Comparison of ENCODE assay signal across 1 cellular context in the genomic region with DNA sequence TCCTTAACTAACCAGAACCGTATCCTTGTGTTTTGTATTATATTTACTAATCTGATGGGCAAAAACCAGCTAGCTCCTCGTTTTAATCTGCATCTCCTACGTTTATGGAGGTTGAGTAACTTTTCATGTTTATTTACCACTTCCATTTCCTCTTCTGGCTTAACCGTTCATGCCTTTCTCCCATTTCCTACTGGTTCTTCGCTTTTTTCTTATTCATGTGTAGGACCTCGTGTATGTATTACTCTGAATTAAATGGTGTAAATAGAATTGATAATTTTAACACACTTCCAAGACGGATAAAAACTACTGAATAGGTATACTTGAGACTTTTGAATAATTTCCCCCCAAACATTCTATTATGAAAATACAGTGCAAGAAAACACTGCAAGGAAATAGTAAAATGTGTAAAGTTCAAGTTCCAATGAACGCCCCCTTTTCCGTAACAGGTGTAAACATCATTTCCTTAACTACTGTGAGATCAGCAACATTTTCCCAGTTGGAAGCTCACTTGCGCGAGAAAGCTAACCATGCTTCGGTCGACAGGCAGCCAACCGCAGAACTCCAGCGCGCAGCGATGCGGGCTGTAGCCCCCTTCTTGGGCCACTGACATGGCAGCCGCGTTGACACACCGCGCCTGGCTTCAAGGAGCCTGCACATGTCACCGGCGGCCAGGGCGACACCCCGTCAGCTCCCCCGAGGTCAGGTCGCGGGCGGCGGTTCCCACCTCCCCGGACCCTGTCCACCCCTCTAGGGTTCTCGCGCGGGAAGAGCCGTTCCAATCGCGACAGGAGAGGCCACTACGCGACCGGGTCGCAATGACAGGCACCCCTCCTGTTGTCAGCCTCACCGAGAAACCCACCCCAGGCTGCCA.
TF ChIP-seq lines count a peak whose summit lies in the region.

No MANE protein-coding gene starts in this region.

TF ChIP-seq in HEK293, 187 proteins besides CTCF, POLR2A, EP300 and RAD21 (continued from another document and continues in another):
- TF ChIP-seq ZNF280D (tag by site-specific recombination; IDR thresholded peaks at IDR 0.05) (no peak), ZBTB20 (tag by site-specific recombination; IDR thresholded peaks at IDR 0.05) (peak; percentile 70; the same call in 1 of the 2 replicates), ZNF202 (tag by site-specific recombination; IDR thresholded peaks at IDR 0.05; ENCODE audit: borderline replicate concordance) (no peak), ZNF140 (tag by site-specific recombination; IDR thresholded peaks at IDR 0.05) (no peak), MZF1 (tag by site-specific recombination; IDR thresholded peaks at IDR 0.05; ENCODE audit: borderline replicate concordance) (no peak), TSHZ1 (tag by site-specific recombination; IDR thresholded peaks at IDR 0.05; ENCODE audit: borderline replicate concordance) (no peak), SCRT2 (tag by site-specific recombination; IDR thresholded peaks at IDR 0.05) (peak; percentile 96), ZBTB6 (tag by site-specific recombination; IDR thresholded peaks at IDR 0.05) (no peak), ZNF600 (tag by site-specific recombination; IDR thresholded peaks at IDR 0.05) (peak; percentile 79), ZNF433 (tag by site-specific recombination; IDR thresholded peaks at IDR 0.05; ENCODE audit: low read depth) (no peak), PRDM10 (tag by site-specific recombination; IDR thresholded peaks at IDR 0.05) (peak; percentile 66), ZNF843 (tag by site-specific recombination; IDR thresholded peaks at IDR 0.05) (0 out of 2 replicates have a peak, but pooled peaks have one; percentile 60), ZBTB17 (tag by site-specific recombination; IDR thresholded peaks at IDR 0.05) (no peak), ZNF121 (tag by site-specific recombination; IDR thresholded peaks at IDR 0.05) (0 out of 2 replicates have a peak, but pooled peaks have one; percentile 29), SP2 (tag by site-specific recombination; IDR thresholded peaks at IDR 0.05) (no peak), ZNF175 (tag by site-specific recombination; IDR thresholded peaks at IDR 0.05) (no peak), KLF8 (tag by site-specific recombination; IDR thresholded peaks at IDR 0.05) (no peak; the same call in 1 of the 2 replicates), ZNF48 (tag by site-specific recombination; IDR thresholded peaks at IDR 0.05) (no peak), WT1 (tag by site-specific recombination; IDR thresholded peaks at IDR 0.05) (0 out of 2 replicates have a peak, but pooled peaks have one; percentile 13), ZFP3 (tag by site-specific recombination; IDR thresholded peaks at IDR 0.05; ENCODE audit: low read depth) (no peak), YY2 (tag by site-specific recombination; IDR thresholded peaks at IDR 0.05) (no peak), ZNF660 (tag by site-specific recombination; IDR thresholded peaks at IDR 0.05) (peak; percentile 11; the same call in 1 of the 2 replicates), ZNF350 (tag by site-specific recombination; IDR thresholded peaks at IDR 0.05) (no peak)
- TF ChIP-seq, protein P1, sequence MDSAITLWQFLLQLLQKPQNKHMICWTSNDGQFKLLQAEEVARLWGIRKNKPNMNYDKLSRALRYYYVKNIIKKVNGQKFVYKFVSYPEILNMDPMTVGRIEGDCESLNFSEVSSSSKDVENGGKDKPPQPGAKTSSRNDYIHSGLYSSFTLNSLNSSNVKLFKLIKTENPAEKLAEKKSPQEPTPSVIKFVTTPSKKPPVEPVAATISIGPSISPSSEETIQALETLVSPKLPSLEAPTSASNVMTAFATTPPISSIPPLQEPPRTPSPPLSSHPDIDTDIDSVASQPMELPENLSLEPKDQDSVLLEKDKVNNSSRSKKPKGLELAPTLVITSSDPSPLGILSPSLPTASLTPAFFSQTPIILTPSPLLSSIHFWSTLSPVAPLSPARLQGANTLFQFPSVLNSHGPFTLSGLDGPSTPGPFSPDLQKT (IDR thresholded peaks at IDR 0.05; ENCODE audit: borderline replicate concordance, low read depth, low read length): no peak
- TF ChIP-seq, protein P2, sequence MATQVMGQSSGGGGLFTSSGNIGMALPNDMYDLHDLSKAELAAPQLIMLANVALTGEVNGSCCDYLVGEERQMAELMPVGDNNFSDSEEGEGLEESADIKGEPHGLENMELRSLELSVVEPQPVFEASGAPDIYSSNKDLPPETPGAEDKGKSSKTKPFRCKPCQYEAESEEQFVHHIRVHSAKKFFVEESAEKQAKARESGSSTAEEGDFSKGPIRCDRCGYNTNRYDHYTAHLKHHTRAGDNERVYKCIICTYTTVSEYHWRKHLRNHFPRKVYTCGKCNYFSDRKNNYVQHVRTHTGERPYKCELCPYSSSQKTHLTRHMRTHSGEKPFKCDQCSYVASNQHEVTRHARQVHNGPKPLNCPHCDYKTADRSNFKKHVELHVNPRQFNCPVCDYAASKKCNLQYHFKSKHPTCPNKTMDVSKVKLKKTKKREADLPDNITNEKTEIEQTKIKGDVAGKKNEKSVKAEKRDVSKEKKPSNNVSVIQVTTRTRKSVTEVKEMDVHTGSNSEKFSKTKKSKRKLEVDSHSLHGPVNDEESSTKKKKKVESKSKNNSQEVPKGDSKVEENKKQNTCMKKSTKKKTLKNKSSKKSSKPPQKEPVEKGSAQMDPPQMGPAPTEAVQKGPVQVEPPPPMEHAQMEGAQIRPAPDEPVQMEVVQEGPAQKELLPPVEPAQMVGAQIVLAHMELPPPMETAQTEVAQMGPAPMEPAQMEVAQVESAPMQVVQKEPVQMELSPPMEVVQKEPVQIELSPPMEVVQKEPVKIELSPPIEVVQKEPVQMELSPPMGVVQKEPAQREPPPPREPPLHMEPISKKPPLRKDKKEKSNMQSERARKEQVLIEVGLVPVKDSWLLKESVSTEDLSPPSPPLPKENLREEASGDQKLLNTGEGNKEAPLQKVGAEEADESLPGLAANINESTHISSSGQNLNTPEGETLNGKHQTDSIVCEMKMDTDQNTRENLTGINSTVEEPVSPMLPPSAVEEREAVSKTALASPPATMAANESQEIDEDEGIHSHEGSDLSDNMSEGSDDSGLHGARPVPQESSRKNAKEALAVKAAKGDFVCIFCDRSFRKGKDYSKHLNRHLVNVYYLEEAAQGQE (tag by site-specific recombination; IDR thresholded peaks at IDR 0.05): no peak
- TF ChIP-seq, protein P3, sequence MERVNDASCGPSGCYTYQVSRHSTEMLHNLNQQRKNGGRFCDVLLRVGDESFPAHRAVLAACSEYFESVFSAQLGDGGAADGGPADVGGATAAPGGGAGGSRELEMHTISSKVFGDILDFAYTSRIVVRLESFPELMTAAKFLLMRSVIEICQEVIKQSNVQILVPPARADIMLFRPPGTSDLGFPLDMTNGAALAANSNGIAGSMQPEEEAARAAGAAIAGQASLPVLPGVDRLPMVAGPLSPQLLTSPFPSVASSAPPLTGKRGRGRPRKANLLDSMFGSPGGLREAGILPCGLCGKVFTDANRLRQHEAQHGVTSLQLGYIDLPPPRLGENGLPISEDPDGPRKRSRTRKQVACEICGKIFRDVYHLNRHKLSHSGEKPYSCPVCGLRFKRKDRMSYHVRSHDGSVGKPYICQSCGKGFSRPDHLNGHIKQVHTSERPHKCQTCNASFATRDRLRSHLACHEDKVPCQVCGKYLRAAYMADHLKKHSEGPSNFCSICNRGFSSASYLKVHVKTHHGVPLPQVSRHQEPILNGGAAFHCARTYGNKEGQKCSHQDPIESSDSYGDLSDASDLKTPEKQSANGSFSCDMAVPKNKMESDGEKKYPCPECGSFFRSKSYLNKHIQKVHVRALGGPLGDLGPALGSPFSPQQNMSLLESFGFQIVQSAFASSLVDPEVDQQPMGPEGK (tag by site-specific recombination; IDR thresholded peaks at IDR 0.05): no peak; the same call in 1 of the 2 replicates
- TF ChIP-seq, protein P4, sequence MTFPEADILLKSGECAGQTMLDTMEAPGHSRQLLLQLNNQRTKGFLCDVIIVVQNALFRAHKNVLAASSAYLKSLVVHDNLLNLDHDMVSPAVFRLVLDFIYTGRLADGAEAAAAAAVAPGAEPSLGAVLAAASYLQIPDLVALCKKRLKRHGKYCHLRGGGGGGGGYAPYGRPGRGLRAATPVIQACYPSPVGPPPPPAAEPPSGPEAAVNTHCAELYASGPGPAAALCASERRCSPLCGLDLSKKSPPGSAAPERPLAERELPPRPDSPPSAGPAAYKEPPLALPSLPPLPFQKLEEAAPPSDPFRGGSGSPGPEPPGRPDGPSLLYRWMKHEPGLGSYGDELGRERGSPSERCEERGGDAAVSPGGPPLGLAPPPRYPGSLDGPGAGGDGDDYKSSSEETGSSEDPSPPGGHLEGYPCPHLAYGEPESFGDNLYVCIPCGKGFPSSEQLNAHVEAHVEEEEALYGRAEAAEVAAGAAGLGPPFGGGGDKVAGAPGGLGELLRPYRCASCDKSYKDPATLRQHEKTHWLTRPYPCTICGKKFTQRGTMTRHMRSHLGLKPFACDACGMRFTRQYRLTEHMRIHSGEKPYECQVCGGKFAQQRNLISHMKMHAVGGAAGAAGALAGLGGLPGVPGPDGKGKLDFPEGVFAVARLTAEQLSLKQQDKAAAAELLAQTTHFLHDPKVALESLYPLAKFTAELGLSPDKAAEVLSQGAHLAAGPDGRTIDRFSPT (tag by site-specific recombination; IDR thresholded peaks at IDR 0.05): no peak
